In the genomic region with DNA sequence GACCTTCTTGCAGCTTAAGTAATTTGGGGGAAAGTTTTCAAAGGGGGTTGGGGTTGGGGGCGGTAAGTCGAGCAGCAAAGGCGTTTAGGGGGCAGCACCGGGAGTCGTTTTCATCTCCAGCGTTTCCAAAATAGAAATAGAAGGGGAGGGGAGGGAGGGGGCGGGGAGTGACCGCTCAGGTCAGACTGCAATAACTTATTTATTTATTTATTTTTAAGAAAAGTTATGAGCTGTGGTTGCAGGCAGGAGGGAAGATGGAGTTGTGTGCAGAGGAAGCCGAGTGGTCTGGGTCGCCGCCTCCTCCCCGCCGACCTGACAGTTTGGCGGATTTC, we compare ENCODE assay signal across 1 cellular context.
TF ChIP-seq lines count a peak whose summit lies in the region.

No MANE protein-coding gene starts in this region.

TF ChIP-seq in HCT116, 20 proteins besides CTCF, POLR2A, EP300 and RAD21 (continued from another document):
- no peak for TF ChIP-seq MAX (IDR thresholded peaks at IDR 0.05)
